In the genomic region with DNA sequence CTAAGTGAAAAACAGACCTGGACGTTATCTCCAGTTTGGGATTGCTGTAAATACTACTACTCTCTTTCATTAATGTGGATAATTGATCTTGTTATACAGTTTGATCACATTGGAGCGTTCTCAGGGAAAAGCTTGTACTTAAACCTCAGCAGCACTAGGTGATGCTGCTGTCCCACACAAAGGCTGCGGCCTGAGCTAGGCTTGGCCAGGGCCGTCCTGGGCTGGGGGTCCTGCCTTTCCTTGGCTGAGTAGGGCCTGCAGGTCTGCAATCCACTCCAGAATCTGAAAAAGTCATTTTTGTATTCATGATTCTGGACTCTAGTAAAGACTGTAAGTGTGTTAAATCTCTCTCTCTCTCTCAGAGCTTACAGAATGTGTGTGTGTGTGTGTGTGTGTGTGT, we compare ENCODE assay signal across 1 cellular context.
TF ChIP-seq lines count a peak whose summit lies in the region.

No MANE protein-coding gene starts in this region.

TF ChIP-seq in GM23338, 12 proteins besides CTCF, POLR2A, EP300 and RAD21:
- TF ChIP-seq, protein P1, sequence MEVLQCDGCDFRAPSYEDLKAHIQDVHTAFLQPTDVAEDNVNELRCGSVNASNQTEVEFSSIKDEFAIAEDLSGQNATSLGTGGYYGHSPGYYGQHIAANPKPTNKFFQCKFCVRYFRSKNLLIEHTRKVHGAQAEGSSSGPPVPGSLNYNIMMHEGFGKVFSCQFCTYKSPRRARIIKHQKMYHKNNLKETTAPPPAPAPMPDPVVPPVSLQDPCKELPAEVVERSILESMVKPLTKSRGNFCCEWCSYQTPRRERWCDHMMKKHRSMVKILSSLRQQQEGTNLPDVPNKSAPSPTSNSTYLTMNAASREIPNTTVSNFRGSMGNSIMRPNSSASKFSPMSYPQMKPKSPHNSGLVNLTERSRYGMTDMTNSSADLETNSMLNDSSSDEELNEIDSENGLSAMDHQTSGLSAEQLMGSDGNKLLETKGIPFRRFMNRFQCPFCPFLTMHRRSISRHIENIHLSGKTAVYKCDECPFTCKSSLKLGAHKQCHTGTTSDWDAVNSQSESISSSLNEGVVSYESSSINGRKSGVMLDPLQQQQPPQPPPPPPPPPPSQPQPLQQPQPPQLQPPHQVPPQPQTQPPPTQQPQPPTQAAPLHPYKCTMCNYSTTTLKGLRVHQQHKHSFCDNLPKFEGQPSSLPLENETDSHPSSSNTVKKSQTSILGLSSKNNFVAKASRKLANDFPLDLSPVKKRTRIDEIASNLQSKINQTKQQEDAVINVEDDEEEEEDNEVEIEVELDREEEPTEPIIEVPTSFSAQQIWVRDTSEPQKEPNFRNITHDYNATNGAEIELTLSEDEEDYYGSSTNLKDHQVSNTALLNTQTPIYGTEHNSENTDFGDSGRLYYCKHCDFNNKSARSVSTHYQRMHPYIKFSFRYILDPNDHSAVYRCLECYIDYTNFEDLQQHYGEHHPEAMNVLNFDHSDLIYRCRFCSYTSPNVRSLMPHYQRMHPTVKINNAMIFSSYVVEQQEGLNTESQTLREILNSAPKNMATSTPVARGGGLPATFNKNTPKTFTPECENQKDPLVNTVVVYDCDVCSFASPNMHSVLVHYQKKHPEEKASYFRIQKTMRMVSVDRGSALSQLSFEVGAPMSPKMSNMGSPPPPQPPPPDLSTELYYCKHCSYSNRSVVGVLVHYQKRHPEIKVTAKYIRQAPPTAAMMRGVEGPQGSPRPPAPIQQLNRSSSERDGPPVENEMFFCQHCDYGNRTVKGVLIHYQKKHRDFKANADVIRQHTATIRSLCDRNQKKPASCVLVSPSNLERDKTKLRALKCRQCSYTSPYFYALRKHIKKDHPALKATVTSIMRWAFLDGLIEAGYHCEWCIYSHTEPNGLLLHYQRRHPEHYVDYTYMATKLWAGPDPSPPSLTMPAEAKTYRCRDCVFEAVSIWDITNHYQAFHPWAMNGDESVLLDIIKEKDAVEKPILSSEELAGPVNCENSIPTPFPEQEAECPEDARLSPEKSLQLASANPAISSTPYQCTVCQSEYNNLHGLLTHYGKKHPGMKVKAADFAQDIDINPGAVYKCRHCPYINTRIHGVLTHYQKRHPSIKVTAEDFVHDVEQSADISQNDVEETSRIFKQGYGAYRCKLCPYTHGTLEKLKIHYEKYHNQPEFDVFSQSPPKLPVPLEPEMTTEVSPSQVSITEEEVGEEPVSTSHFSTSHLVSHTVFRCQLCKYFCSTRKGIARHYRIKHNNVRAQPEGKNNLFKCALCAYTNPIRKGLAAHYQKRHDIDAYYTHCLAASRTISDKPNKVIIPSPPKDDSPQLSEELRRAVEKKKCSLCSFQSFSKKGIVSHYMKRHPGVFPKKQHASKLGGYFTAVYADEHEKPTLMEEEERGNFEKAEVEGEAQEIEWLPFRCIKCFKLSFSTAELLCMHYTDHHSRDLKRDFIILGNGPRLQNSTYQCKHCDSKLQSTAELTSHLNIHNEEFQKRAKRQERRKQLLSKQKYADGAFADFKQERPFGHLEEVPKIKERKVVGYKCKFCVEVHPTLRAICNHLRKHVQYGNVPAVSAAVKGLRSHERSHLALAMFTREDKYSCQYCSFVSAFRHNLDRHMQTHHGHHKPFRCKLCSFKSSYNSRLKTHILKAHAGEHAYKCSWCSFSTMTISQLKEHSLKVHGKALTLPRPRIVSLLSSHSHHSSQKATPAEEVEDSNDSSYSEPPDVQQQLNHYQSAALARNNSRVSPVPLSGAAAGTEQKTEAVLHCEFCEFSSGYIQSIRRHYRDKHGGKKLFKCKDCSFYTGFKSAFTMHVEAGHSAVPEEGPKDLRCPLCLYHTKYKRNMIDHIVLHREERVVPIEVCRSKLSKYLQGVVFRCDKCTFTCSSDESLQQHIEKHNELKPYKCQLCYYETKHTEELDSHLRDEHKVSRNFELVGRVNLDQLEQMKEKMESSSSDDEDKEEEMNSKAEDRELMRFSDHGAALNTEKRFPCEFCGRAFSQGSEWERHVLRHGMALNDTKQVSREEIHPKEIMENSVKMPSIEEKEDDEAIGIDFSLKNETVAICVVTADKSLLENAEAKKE (CRISPR knock-in tag; IDR thresholded peaks at IDR 0.05) = no peak
- TF ChIP-seq STAT1 (IDR thresholded peaks at IDR 0.05; ENCODE audit: unreplicated experiment) (no peak), ZNF331 (CRISPR knock-in tag; IDR thresholded peaks at IDR 0.05; ENCODE audit: low read depth) (no peak), EZH2phosphoT487 (IDR thresholded peaks at IDR 0.05; ENCODE audit: unreplicated experiment) (no peak), NANOG (IDR thresholded peaks at IDR 0.05; ENCODE audit: borderline replicate concordance) (no peak), CREB1 (CRISPR knock-in tag; IDR thresholded peaks at IDR 0.05; ENCODE audit: low read depth) (no peak)
- TF ChIP-seq, protein P2, sequence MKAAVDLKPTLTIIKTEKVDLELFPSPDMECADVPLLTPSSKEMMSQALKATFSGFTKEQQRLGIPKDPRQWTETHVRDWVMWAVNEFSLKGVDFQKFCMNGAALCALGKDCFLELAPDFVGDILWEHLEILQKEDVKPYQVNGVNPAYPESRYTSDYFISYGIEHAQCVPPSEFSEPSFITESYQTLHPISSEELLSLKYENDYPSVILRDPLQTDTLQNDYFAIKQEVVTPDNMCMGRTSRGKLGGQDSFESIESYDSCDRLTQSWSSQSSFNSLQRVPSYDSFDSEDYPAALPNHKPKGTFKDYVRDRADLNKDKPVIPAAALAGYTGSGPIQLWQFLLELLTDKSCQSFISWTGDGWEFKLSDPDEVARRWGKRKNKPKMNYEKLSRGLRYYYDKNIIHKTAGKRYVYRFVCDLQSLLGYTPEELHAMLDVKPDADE (IDR thresholded peaks at IDR 0.05) = no peak
- TF ChIP-seq, protein P3, sequence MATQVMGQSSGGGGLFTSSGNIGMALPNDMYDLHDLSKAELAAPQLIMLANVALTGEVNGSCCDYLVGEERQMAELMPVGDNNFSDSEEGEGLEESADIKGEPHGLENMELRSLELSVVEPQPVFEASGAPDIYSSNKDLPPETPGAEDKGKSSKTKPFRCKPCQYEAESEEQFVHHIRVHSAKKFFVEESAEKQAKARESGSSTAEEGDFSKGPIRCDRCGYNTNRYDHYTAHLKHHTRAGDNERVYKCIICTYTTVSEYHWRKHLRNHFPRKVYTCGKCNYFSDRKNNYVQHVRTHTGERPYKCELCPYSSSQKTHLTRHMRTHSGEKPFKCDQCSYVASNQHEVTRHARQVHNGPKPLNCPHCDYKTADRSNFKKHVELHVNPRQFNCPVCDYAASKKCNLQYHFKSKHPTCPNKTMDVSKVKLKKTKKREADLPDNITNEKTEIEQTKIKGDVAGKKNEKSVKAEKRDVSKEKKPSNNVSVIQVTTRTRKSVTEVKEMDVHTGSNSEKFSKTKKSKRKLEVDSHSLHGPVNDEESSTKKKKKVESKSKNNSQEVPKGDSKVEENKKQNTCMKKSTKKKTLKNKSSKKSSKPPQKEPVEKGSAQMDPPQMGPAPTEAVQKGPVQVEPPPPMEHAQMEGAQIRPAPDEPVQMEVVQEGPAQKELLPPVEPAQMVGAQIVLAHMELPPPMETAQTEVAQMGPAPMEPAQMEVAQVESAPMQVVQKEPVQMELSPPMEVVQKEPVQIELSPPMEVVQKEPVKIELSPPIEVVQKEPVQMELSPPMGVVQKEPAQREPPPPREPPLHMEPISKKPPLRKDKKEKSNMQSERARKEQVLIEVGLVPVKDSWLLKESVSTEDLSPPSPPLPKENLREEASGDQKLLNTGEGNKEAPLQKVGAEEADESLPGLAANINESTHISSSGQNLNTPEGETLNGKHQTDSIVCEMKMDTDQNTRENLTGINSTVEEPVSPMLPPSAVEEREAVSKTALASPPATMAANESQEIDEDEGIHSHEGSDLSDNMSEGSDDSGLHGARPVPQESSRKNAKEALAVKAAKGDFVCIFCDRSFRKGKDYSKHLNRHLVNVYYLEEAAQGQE (IDR thresholded peaks at IDR 0.05; ENCODE audit: unreplicated experiment) = no peak
